In genomic region chr16:81650982-81651562, GRCh38 we compare ENCODE assay signal across 11 cellular contexts.
DNase-seq lines count a peak whose midpoint lies in the region; ATAC-seq and TF ChIP-seq lines count a peak whose summit lies in the region.
"Had no signal": no experiment of that assay in that cellular context is flagged by ENCODE, and none has a peak within 500 bp of the region (broad histone marks: within the 10 kb centered on the region; RNA-seq: fewer than 3 reads in every experiment).

No MANE protein-coding gene starts in this region.

- no peaks in the 10 kb centered on the region for H3K27me3 Mint-ChIP-seq in CD4-positive, alpha-beta T cell
- H3K27me3 Mint-ChIP-seq: activated T-cell treated with anti-CD3 and anti-CD28 coated beads, Interleukin-2, amount 50 U/mL, for 24 hours had no signal

- H3K9me3 ChIP-seq in HUES48 (ENCODE audit: control insufficient read depth, insufficient read depth, low read length) (no peaks in the 10 kb centered on the region), SJCRH30 (replicated peaks) (no peaks in the 10 kb centered on the region), psoas muscle (no peaks in the 10 kb centered on the region)
- no peaks in the 10 kb centered on the region for H3K9me3 ChIP-seq in CD4-positive, alpha-beta T cell (ENCODE audit: control insufficient read depth, low read length)

- peaks cover 37% of the 10 kb centered on the region for H3K36me3 Mint-ChIP-seq in CD4-positive, alpha-beta T cell (ENCODE audit: low read depth)

- intact Hi-C loops in left ventricle myocardium superior (cut with micrococcal nuclease) (no loop called here), psoas muscle (cut with DNase I) (no loop called here)
- intact Hi-C loops in CD4-positive, alpha-beta T cell (cut with DNase I, micrococcal nuclease): no loop called here

- POLR2A ChIA-PET in CD4-positive, alpha-beta T cell (lab: Charles Lee): no interaction called here

- H3K4me3 ChIP-seq in HUES48 (ENCODE audit: low read depth, low read length) (no peak overlapping the region), SJCRH30 (no peak overlapping the region), psoas muscle (peak overlapping the region; percentile 22)
- H3K4me3 ChIP-seq: SK-N-MC had no signal

- H3K4me3 Mint-ChIP-seq in CD4-positive, alpha-beta T cell: no peak overlapping the region
- H3K4me3 Mint-ChIP-seq: activated T-cell treated with anti-CD3 and anti-CD28 coated beads, Interleukin-2, amount 50 U/mL, for 24 hours had no signal

- ATAC-seq in left ventricle myocardium superior (peak; percentile 95), psoas muscle (peak in 2 of 4 donors; percentile 53), HG03469 (IDR thresholded peaks at IDR 0.05; ENCODE audit: unreplicated experiment) (no peak)
- no peak for ATAC-seq in CD4-positive, alpha-beta T cell (ENCODE audit: poor library complexity)

- H3K27me3 ChIP-seq in HUES48 (ENCODE audit: control insufficient read depth, insufficient read depth, low read length) (no peaks in the 10 kb centered on the region), SJCRH30 (no peaks in the 10 kb centered on the region), psoas muscle (ENCODE audit: insufficient read depth in 3 of 3, low read length in 2 of 3) (peaks cover 0 to 2% (median 0%) of the 10 kb centered on the region in 3 donors)
- no peaks in the 10 kb centered on the region for H3K27me3 ChIP-seq in CD4-positive, alpha-beta T cell (ENCODE audit: control insufficient read depth, insufficient read depth, low read length)

- H3K4me1 ChIP-seq in HUES48 (ENCODE audit: control insufficient read depth, insufficient read depth, low read length) (peaks cover 38% of the 10 kb centered on the region), SJCRH30 (peaks cover 34% of the 10 kb centered on the region), psoas muscle (no peaks in the 10 kb centered on the region)

- no peak overlapping the region for H3K27ac Mint-ChIP-seq in CD4-positive, alpha-beta T cell
- H3K27ac Mint-ChIP-seq: activated T-cell treated with anti-CD3 and anti-CD28 coated beads, Interleukin-2, amount 50 U/mL, for 24 hours had no signal

- CTCF ChIA-PET in CD4-positive, alpha-beta T cell (lab: Charles Lee): no interaction called here

- H3K9me3 Mint-ChIP-seq in CD4-positive, alpha-beta T cell: no peaks in the 10 kb centered on the region
- H3K9me3 Mint-ChIP-seq: activated T-cell treated with anti-CD3 and anti-CD28 coated beads, Interleukin-2, amount 50 U/mL, for 24 hours had no signal

- peaks cover 4% of the 10 kb centered on the region for H3K4me1 Mint-ChIP-seq in CD4-positive, alpha-beta T cell (ENCODE audit: low read depth)

- DNase-seq in SJCRH30: peak; percentile 73 to 75
- peak; percentile 81 for DNase-seq in left ventricle myocardium superior
- peak; percentile 62 to 83 for DNase-seq in psoas muscle
- DNase-seq in T-helper 1 cell: no peak
- no peak for DNase-seq in cerebellum (ENCODE audit: low spot score)
- DNase-seq in CD4-positive, alpha-beta T cell: no peak
- DNase-seq: activated T-cell treated with anti-CD3 and anti-CD28 coated beads, Interleukin-2, amount 50 U/mL, for 24 hours had no signal

- H3K36me3 ChIP-seq in HUES48 (ENCODE audit: control insufficient read depth, insufficient read depth, low read length) (peaks cover 9% of the 10 kb centered on the region), SJCRH30 (no peaks in the 10 kb centered on the region), psoas muscle (ENCODE audit: insufficient read depth in 1 of 2, low read depth in 1 of 2) (no peaks in the 10 kb centered on the region)

- H3K27ac ChIP-seq in HUES48 (ENCODE audit: low read depth, low read length) (peak overlapping the region; percentile 26), SJCRH30 (peak overlapping the region; percentile 71), psoas muscle (no peak overlapping the region)
- no peak overlapping the region for H3K27ac ChIP-seq in CD4-positive, alpha-beta T cell (ENCODE audit: low read depth, low read length)
- H3K27ac ChIP-seq: HL-60, SK-N-MC had no signal

- WGBS in psoas muscle, 3 donors: 42 to 64% (median 57%) methylated on average over 16 of the region's 16 CpGs

- no peak overlapping the region for H3K9ac ChIP-seq in HUES48 (ENCODE audit: low read depth, low read length)

- no peak for TF ChIP-seq CTCF in psoas muscle (IDR thresholded peaks at IDR 0.05)
- no peak for TF ChIP-seq CTCF in CD4-positive, alpha-beta T cell (IDR thresholded peaks at IDR 0.05)

Comparison
In these comparisons a context has a peak if more than half of its experiments do, and no peak if none do; other contexts are left out.
1. H3K27ac ChIP-seq: peak in HUES48 (single experiment) and SJCRH30 (single experiment); none in psoas muscle (single experiment) and CD4-positive, alpha-beta T cell (single experiment).
2. DNase-seq: peak in SJCRH30 (2 of 2), left ventricle myocardium superior (single experiment) and psoas muscle (2 of 2); none in T-helper 1 cell (0 of 5), cerebellum (single experiment) and CD4-positive, alpha-beta T cell (0 of 10).